ENCODE assay signal across 12 cellular contexts in the genomic region with DNA sequence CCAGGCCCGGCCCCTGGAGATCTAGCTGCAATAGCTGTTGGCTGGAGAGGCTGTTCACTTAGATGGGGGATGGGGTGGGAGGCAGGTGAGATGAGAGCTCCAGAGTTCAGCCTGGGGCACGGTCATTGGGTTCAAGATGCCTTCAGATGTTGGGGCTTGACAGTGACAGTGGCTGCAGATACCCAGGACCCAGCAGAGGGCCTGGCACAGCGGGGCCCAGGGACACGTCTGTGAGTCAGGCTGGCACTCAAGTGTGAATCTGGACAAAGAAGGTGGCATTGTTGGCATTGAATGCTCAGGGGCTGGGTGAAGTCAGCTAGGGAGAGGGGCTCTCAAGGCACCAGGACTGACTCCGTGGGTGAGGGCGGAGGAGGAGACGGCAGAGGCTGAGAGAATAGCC.
DNase-seq lines count a peak whose midpoint lies in the region; ATAC-seq and TF ChIP-seq lines count a peak whose summit lies in the region.
"Had no signal": no experiment of that assay in that cellular context is flagged by ENCODE, and none has a peak within 500 bp of the region (broad histone marks: within the 10 kb centered on the region; RNA-seq: fewer than 3 reads in every experiment).

No MANE protein-coding gene starts in this region.

- peaks cover 63% of the 10 kb centered on the region for H3K36me3 Mint-ChIP-seq in activated naive CD8-positive, alpha-beta T cell treated with anti-CD3 and anti-CD28 coated beads for 36 hours
- H3K36me3 Mint-ChIP-seq in naive thymus-derived CD8-positive, alpha-beta T cell = peaks cover 0 to 76% (median 21%) of the 10 kb centered on the region in 3 donors

- no peak overlapping the region; the same call in 1 of the 2 replicates for H3K4me3 ChIP-seq in BLaER1
- H3K4me3 ChIP-seq in DND-41 (ENCODE audit: low read depth in 1 of 2, low read length in 2 of 2) = no peak overlapping the region
- H3K4me3 ChIP-seq: psoas muscle had no signal

- no peak for TF ChIP-seq CTCF in DND-41 (IDR thresholded peaks at IDR 0.05; ENCODE audit: borderline replicate concordance, extremely low read depth, low read length, poor library complexity, severe bottlenecking)

- DNase-seq in DND-41 = no peak
- DNase-seq in activated naive CD8-positive, alpha-beta T cell treated with anti-CD3 and anti-CD28 coated beads for 36 hours = no peak
- DNase-seq in naive thymus-derived CD8-positive, alpha-beta T cell = no peak
- DNase-seq in NCI-H2107 treated with DMSO at 0.1 percent for 48 hours (lab: John Stamatoyannopoulos, UW; ENCODE audit: unreplicated experiment) = no peak
- DNase-seq in activated CD4-positive, CD25-positive, alpha-beta regulatory T cell treated with anti-CD3 and anti-CD28 coated beads, Interleukin-2, amount 50 U/mL, for 72 hours = no peak
- DNase-seq: HCEC 1CT had no signal

- no peaks in the 10 kb centered on the region for H3K27me3 Mint-ChIP-seq in activated naive CD8-positive, alpha-beta T cell treated with anti-CD3 and anti-CD28 coated beads for 36 hours
- no peaks in the 10 kb centered on the region for H3K27me3 Mint-ChIP-seq in naive thymus-derived CD8-positive, alpha-beta T cell

- H3K4me1 Mint-ChIP-seq in activated naive CD8-positive, alpha-beta T cell treated with anti-CD3 and anti-CD28 coated beads for 36 hours = peaks cover 85% of the 10 kb centered on the region
- H3K4me1 Mint-ChIP-seq in naive thymus-derived CD8-positive, alpha-beta T cell = peaks cover 56 to 100% (median 97%) of the 10 kb centered on the region in 4 donors

- H3K27me3 ChIP-seq in BLaER1 = no peaks in the 10 kb centered on the region
- no peaks in the 10 kb centered on the region for H3K27me3 ChIP-seq in DND-41 (ENCODE audit: insufficient read depth, low read length, poor library complexity)

- peak overlapping the region; percentile 19 for H3K4me3 Mint-ChIP-seq in activated naive CD8-positive, alpha-beta T cell treated with anti-CD3 and anti-CD28 coated beads for 36 hours
- peak overlapping the region in 9 of 10 donors; percentile 6 to 90 (median 72) for H3K4me3 Mint-ChIP-seq in naive thymus-derived CD8-positive, alpha-beta T cell

- H3K79me2 ChIP-seq in DND-41 (ENCODE audit: insufficient read depth, low read length) = peaks cover 98% of the 10 kb centered on the region

- H3K9ac ChIP-seq in BLaER1 = peak overlapping the region; percentile 53; the same call in 1 of the 2 replicates
- no peak overlapping the region for H3K9ac ChIP-seq in DND-41 (ENCODE audit: low read depth, low read length)

- no peak for ATAC-seq in DND-41 (ENCODE audit: insufficient read depth, low read depth)
- ATAC-seq in naive thymus-derived CD8-positive, alpha-beta T cell = no peak
- ATAC-seq in HG02798 (IDR thresholded peaks at IDR 0.05; ENCODE audit: poor library complexity, unreplicated experiment) = no peak
- ATAC-seq in GM18868 (IDR thresholded peaks at IDR 0.05; ENCODE audit: unreplicated experiment) = no peak
- ATAC-seq: psoas muscle, SK-N-SH treated with all-trans-retinoic acid at 6 μM for 48 hours had no signal

- H3K4me2 ChIP-seq in BLaER1 (peak overlapping the region; percentile 92), DND-41 (ENCODE audit: insufficient read depth, low read length) (no peak overlapping the region)

- H3K27ac ChIP-seq in BLaER1 (peak overlapping the region; percentile 46; the same call in 1 of the 2 replicates), DND-41 (ENCODE audit: low read length) (peak overlapping the region; percentile 26; the same call in 1 of the 2 replicates)
- H3K27ac ChIP-seq: C4-2B had no signal

- H4K20me1 ChIP-seq in BLaER1 = peaks cover 90% of the 10 kb centered on the region
- peaks cover 92% of the 10 kb centered on the region for H4K20me1 ChIP-seq in DND-41 (ENCODE audit: insufficient read depth, low read length)

- H3K9me3 Mint-ChIP-seq in activated naive CD8-positive, alpha-beta T cell treated with anti-CD3 and anti-CD28 coated beads for 36 hours = peaks cover 4% of the 10 kb centered on the region
- H3K9me3 Mint-ChIP-seq in naive thymus-derived CD8-positive, alpha-beta T cell = peaks cover 0 to 10% (median 0%) of the 10 kb centered on the region in 9 donors

- no peak overlapping the region for H2AFZ ChIP-seq in DND-41 (ENCODE audit: low read depth, low read length)

- POLR2A ChIA-PET in naive thymus-derived CD8-positive, alpha-beta T cell (lab: Charles Lee) = interaction anchor here (0.8 to 74.5 kb wide), 10 partner anchors 9 to 94 kb away, joined by 3 to 5369 read pairs (median 6); no protein-coding TSS in a partner anchor

- H3K36me3 ChIP-seq in BLaER1 = peaks cover 65% of the 10 kb centered on the region
- peaks cover 81% of the 10 kb centered on the region for H3K36me3 ChIP-seq in DND-41 (ENCODE audit: insufficient read depth, low read length)

- H3K9me3 ChIP-seq in BLaER1 = no peaks in the 10 kb centered on the region
- H3K9me3 ChIP-seq in DND-41 (ENCODE audit: insufficient read depth, low read length, severe bottlenecking) = no peaks in the 10 kb centered on the region
- H3K9me3 ChIP-seq: psoas muscle had no signal

- H3K4me1 ChIP-seq in BLaER1 (peaks cover 99% of the 10 kb centered on the region), DND-41 (ENCODE audit: insufficient read depth, low read length) (peaks cover 76% of the 10 kb centered on the region)

- peak overlapping the region; percentile 83 for H3K27ac Mint-ChIP-seq in activated naive CD8-positive, alpha-beta T cell treated with anti-CD3 and anti-CD28 coated beads for 36 hours
- peak overlapping the region; percentile 85 to 97 (median 89) for H3K27ac Mint-ChIP-seq in naive thymus-derived CD8-positive, alpha-beta T cell
